Comparison of ENCODE assay signal across 13 cellular contexts in genomic region chr18:58579561-58580047, GRCh38. TPM values are rescaled to one million over a fixed set of nuclear protein-coding genes. Genes with fewer than 3 reads are reported as not detected.
DNase-seq lines count a peak whose midpoint lies in the region; ATAC-seq, FAIRE-seq and TF ChIP-seq lines count a peak whose summit lies in the region.
"Had no signal": no experiment of that assay in that cellular context is flagged by ENCODE, and none has a peak within 500 bp of the region (broad histone marks: within the 10 kb centered on the region; RNA-seq: fewer than 3 reads in every experiment).

No MANE protein-coding gene starts in this region.

- peaks cover 50% of the 10 kb centered on the region for H3K4me1 ChIP-seq in neural progenitor cell

- no peak overlapping the region for H3K27ac ChIP-seq in neural progenitor cell

- no peak overlapping the region for H3K4me3 ChIP-seq in neural progenitor cell
- H3K4me3 ChIP-seq: heart left ventricle had no signal

- TF ChIP-seq CTCF in neural progenitor cell (IDR thresholded peaks at IDR 0.05) = no peak

- no peak overlapping the region for H3K4me2 ChIP-seq in neural progenitor cell

- H3K27me3 ChIP-seq in neural progenitor cell = no peaks in the 10 kb centered on the region
- H3K27me3 ChIP-seq: heart left ventricle had no signal

- no peak overlapping the region for H2AFZ ChIP-seq in neural progenitor cell (replicated peaks)

- no peak overlapping the region for H3K9ac ChIP-seq in neural progenitor cell

- peaks cover 79% of the 10 kb centered on the region for H3K4me1 Mint-ChIP-seq in neural progenitor cell

- H3K79me2 ChIP-seq in neural progenitor cell (ENCODE audit: low read depth) = no peaks in the 10 kb centered on the region

- no peak overlapping the region for H3K4me3 Mint-ChIP-seq in neural progenitor cell

- FAIRE-seq in frontal cortex (lab: Jason Lieb, UNC) = no peak

- H3K27me3 Mint-ChIP-seq in neural progenitor cell (ENCODE audit: insufficient read depth, low read depth) = peaks cover 7% of the 10 kb centered on the region

- H3K9me3 Mint-ChIP-seq in neural progenitor cell = peaks cover 4% of the 10 kb centered on the region

- H3K27ac Mint-ChIP-seq in neural progenitor cell = peak overlapping the region; percentile 92

- DNase-seq in AG20443 (ENCODE audit: low spot score) (peak; percentile 83), HT1080 (ENCODE audit: low read depth) (peak; percentile 78), dedifferentiated amniotic fluid mesenchymal stem cell (ENCODE audit: extremely low spot score) (peak; percentile 91), neural progenitor cell (ENCODE audit: low spot score) (no peak), frontal cortex (ENCODE audit: low spot score in 2 of 2) (no peak), Kasumi-1 (lab: John Stamatoyannopoulos, UW) (no peak)
- DNase-seq: cerebellar nuclear complex, heart left ventricle, NCI-H1092, NCI-H748 treated with DMSO at 0.1 percent for 48 hours, T-helper 2 cell had no signal

- H3F3A ChIP-seq in neural progenitor cell (ENCODE audit: low read depth) = peaks cover 13% of the 10 kb centered on the region

- H4K20me1 ChIP-seq in neural progenitor cell (ENCODE audit: low read depth) = no peaks in the 10 kb centered on the region

- no peaks in the 10 kb centered on the region for H3K9me3 ChIP-seq in neural progenitor cell (ENCODE audit: low read depth)
- H3K9me3 ChIP-seq: heart left ventricle had no signal

- ATAC-seq in HG03432 (IDR thresholded peaks at IDR 0.05; ENCODE audit: unreplicated experiment) = no peak
- no peak for ATAC-seq in GM19463 (IDR thresholded peaks at IDR 0.05; ENCODE audit: unreplicated experiment)

- no peaks in the 10 kb centered on the region for H3K36me3 Mint-ChIP-seq in neural progenitor cell

- no peaks in the 10 kb centered on the region for H3K36me3 ChIP-seq in neural progenitor cell

RNA-seq across cellular contexts. Expression of gene ALPK2, which starts 49.3 kb away (rescaled TPM):
- 7.7 and 8.9 TPM in 2 replicates for total RNA-seq in HT1080 (2014; rRNA removed; shearing (Covaris generic))
- 3.7 and 4.9 TPM in 2 replicates for polyA plus RNA-seq in HT1080 (2015; cell fraction: cytosol; rRNA removed)
- 21.5 and 24.0 TPM in 2 replicates for polyA plus RNA-seq in HT1080 (2015; cell fraction: nucleus; rRNA removed)
- total RNA-seq in neural progenitor cell (ENCODE audit: low replicate concordance) (0.15 and 0.24 TPM in 2 replicates), frontal cortex (not detected)

Comparison
In these comparisons a context has a peak if more than half of its experiments do, and no peak if none do; other contexts are left out.
1. DNase-seq: peak in AG20443 (single experiment), HT1080 (single experiment) and dedifferentiated amniotic fluid mesenchymal stem cell (single experiment); none in neural progenitor cell (single experiment), frontal cortex (0 of 2) and Kasumi-1 (0 of 2).